Comparison of ENCODE assay signal across 1 cellular context in genomic region chr17:38325221-38325851, GRCh38.
TF ChIP-seq lines count a peak whose summit lies in the region.

No MANE protein-coding gene starts in this region.

TF ChIP-seq in H1, 55 proteins besides CTCF, POLR2A, EP300 and RAD21:
- no peak for TF ChIP-seq SP2 (IDR thresholded peaks at IDR 0.05; ENCODE audit: low read length)
- TF ChIP-seq PHF8 (conservative IDR thresholded peaks at IDR 0.05; ENCODE audit: low read depth, low read length) = 0 out of 2 replicates have a peak, but pooled peaks have one; percentile 26
- TF ChIP-seq SIN3A (conservative IDR thresholded peaks at IDR 0.05 in 1 of 2, IDR thresholded peaks at IDR 0.05 in 1 of 2; ENCODE audit: low read depth in 1 of 2, low read length in 2 of 2) = no peak
TF ChIP-seq in H1: peak in this region for 1.
